ENCODE assay signal across 10 cellular contexts in genomic region chr10:77179015-77179695, GRCh38.
DNase-seq lines count a peak whose midpoint lies in the region; ATAC-seq, FAIRE-seq and TF ChIP-seq lines count a peak whose summit lies in the region.
"Had no signal": no experiment of that assay in that cellular context is flagged by ENCODE, and none has a peak within 500 bp of the region (broad histone marks: within the 10 kb centered on the region; RNA-seq: fewer than 3 reads in every experiment).

No MANE protein-coding gene starts in this region.

- H3K9ac ChIP-seq in K562 (ENCODE audit: insufficient read depth in 1 of 2, low read depth in 2 of 2, low read length in 2 of 2), result no peak overlapping the region

- H3K27ac Mint-ChIP-seq in natural killer cell, result no peak overlapping the region
- H3K27ac Mint-ChIP-seq: activated CD8-positive, alpha-beta T cell treated with anti-CD3 and anti-CD28 coated beads for 36 hours; stimulated activated naive CD8-positive, alpha-beta T cell treated with anti-CD3 and anti-CD28 coated beads, Interleukin-15, Interleukin-2, amounts not matched to agents 100 ng/mL and 50 ng/mL, for 24 hours had no signal

- H3K4me1 Mint-ChIP-seq in natural killer cell, result no peaks in the 10 kb centered on the region

- H3K27me3 Mint-ChIP-seq in natural killer cell (ENCODE audit: low read depth in 2 of 2), result peaks cover 5 to 11% of the 10 kb centered on the region in 2 donors

- H3K79me2 ChIP-seq in K562 (ENCODE audit: control insufficient read depth, insufficient read depth, low read length), result no peaks in the 10 kb centered on the region

- H3K27me3 ChIP-seq in K562 (ENCODE audit: control insufficient read depth in 2 of 2, insufficient read depth in 2 of 2, low read length in 2 of 2) (peaks cover 11 to 17% of the 10 kb centered on the region in 2 experiments; a peak in 4 of 5 replicates), kidney epithelial cell (ENCODE audit: control insufficient read depth, insufficient read depth, low read length) (no peaks in the 10 kb centered on the region), upper lobe of left lung (no peaks in the 10 kb centered on the region)

- FAIRE-seq in K562 (lab: Jason Lieb, UNC), result no peak

- H3K4me2 ChIP-seq in K562 (ENCODE audit: insufficient read depth, low read length), result no peak overlapping the region

- intact Hi-C loops in K562 (cut with micrococcal nuclease) (no loop called here), natural killer cell (cut with micrococcal nuclease) (no loop called here)

- CTCF ChIA-PET in K562 (lab: Yijun Ruan, JAX; ENCODE audit: low intra/inter-chr PET ratio), result interaction anchor here (0.5 kb wide), 1 partner anchor 983 kb away, joined by 3 read pairs; no protein-coding TSS in a partner anchor

- no peak for TF ChIP-seq RAD21 in K562 (CRISPR knock-in tag; conservative IDR thresholded peaks at IDR 0.05 in 1 of 2, IDR thresholded peaks at IDR 0.05 in 1 of 2)

- H3K36me3 ChIP-seq in K562 (ENCODE audit: control insufficient read depth, insufficient read depth, low read length) (no peaks in the 10 kb centered on the region), kidney epithelial cell (ENCODE audit: control insufficient read depth, insufficient read depth, low read length) (no peaks in the 10 kb centered on the region), upper lobe of left lung (no peaks in the 10 kb centered on the region)
- H3K36me3 ChIP-seq: neutrophil had no signal

- TF ChIP-seq EP300 in K562 (IDR thresholded peaks at IDR 0.05; ENCODE audit: low read length) (no peak), upper lobe of left lung (IDR thresholded peaks at IDR 0.05) (no peak)

- 1% methylated on average over 11 of the region's 12 CpGs for WGBS in K562 (ENCODE audit: insufficient coverage, low coverage, missing lambda C conversion rate)
- 66 to 70% methylated on average over 8 to 12 of the region's 12 CpGs for WGBS in upper lobe of left lung, 2 donors

- DNase-seq in HK-2 (ENCODE audit: unreplicated experiment) (peak; percentile 74), K562 (ENCODE audit: extremely low read depth in 1 of 4, low spot score in 3 of 4) (no peak), kidney epithelial cell (ENCODE audit: low read depth) (peak; percentile 75), upper lobe of left lung (no peak), NCI-H510A treated with DMSO at 0.1 percent for 48 hours (lab: John Stamatoyannopoulos, UW) (no peak), natural killer cell (no peak)
- DNase-seq: activated CD8-positive, alpha-beta T cell treated with anti-CD3 and anti-CD28 coated beads for 36 hours had no signal

- in situ Hi-C loops in K562 (cut with MboI), result no loop called here

- no peak overlapping the region for H3K27ac ChIP-seq in K562 (ENCODE audit: extremely low read depth, low read depth, low read length)
- H3K27ac ChIP-seq in upper lobe of left lung, result no peak overlapping the region
- H3K27ac ChIP-seq: neutrophil had no signal

- H3K9me3 ChIP-seq in K562 (replicated peaks; ENCODE audit: control insufficient read depth, insufficient read depth, low read depth, low read length), result no peaks in the 10 kb centered on the region
- H3K9me3 ChIP-seq in upper lobe of left lung, result no peaks in the 10 kb centered on the region
- H3K9me3 ChIP-seq: neutrophil had no signal

- TF ChIP-seq CTCF in K562 (IDR thresholded peaks at IDR 0.05 in 2 of 3, conservative IDR thresholded peaks at IDR 0.05 in 1 of 3; ENCODE audit: insufficient read depth in 2 of 3, low read depth in 1 of 3, low read length in 3 of 3) (no peak), kidney epithelial cell (IDR thresholded peaks at IDR 0.05; ENCODE audit: insufficient read depth, low read length, poor library complexity, severe bottlenecking) (no peak), upper lobe of left lung (IDR thresholded peaks at IDR 0.05) (no peak), natural killer cell (IDR thresholded peaks at IDR 0.05) (no peak)

- H2AFZ ChIP-seq in K562 (ENCODE audit: low read depth, low read length), result no peak overlapping the region

- ATAC-seq in K562 (no peak), upper lobe of left lung (ENCODE audit: low FRiP score in 2 of 2) (peak; percentile 16 to 78), HG02571 (IDR thresholded peaks at IDR 0.05; ENCODE audit: unreplicated experiment) (no peak), natural killer cell (no peak)
- ATAC-seq: activated CD8-positive, alpha-beta T cell treated with anti-CD3 and anti-CD28 coated beads for 36 hours had no signal

- no TSS peak for BruUV-seq in K562 (replicated peaks; lab: Mats Ljungman, UMichigan)

- H3K4me3 ChIP-seq in K562, result no peak overlapping the region
- H3K4me3 ChIP-seq in kidney epithelial cell (ENCODE audit: low read depth, low read length), result no peak overlapping the region
- no peak overlapping the region for H3K4me3 ChIP-seq in upper lobe of left lung

- no peak overlapping the region for H3K4me3 Mint-ChIP-seq in natural killer cell
- H3K4me3 Mint-ChIP-seq: activated CD8-positive, alpha-beta T cell treated with anti-CD3 and anti-CD28 coated beads for 36 hours; stimulated activated naive CD8-positive, alpha-beta T cell treated with anti-CD3 and anti-CD28 coated beads, Interleukin-15, Interleukin-2, amounts not matched to agents 100 ng/mL and 50 ng/mL, for 24 hours had no signal

- H3K9me1 ChIP-seq in K562 (ENCODE audit: control insufficient read depth, insufficient read depth, low read length), result no peaks in the 10 kb centered on the region

- H3K36me3 Mint-ChIP-seq in natural killer cell, result no peaks in the 10 kb centered on the region

- H3K4me1 ChIP-seq in K562 (replicated peaks in 1 of 2; ENCODE audit: control insufficient read depth in 2 of 2, insufficient read depth in 2 of 2, low read length in 2 of 2) (no peaks in the 10 kb centered on the region), upper lobe of left lung (no peaks in the 10 kb centered on the region)

- POLR2A ChIA-PET in K562 (lab: Yijun Ruan, JAX), result interaction anchor here (0.6 kb wide), 1 partner anchor 1931 kb away, joined by 3 read pairs; no protein-coding TSS in a partner anchor

- TF ChIP-seq POLR2A in K562 (conservative IDR thresholded peaks at IDR 0.05) (no peak), upper lobe of left lung (IDR thresholded peaks at IDR 0.05) (no peak)

- H3K9me3 Mint-ChIP-seq in natural killer cell, result no peaks in the 10 kb centered on the region
- H3K9me3 Mint-ChIP-seq: activated CD8-positive, alpha-beta T cell treated with anti-CD3 and anti-CD28 coated beads for 36 hours; stimulated activated naive CD8-positive, alpha-beta T cell treated with anti-CD3 and anti-CD28 coated beads, Interleukin-15, Interleukin-2, amounts not matched to agents 100 ng/mL and 50 ng/mL, for 24 hours had no signal

- H4K20me1 ChIP-seq in K562 (replicated peaks; ENCODE audit: control insufficient read depth, insufficient read depth, low read length), result no peaks in the 10 kb centered on the region; the same call in 1 of the 2 replicates

TF ChIP-seq in K562, 482 proteins besides CTCF, POLR2A, EP300 and RAD21:
- peak; percentile 16 for TF ChIP-seq RBM25 (IDR thresholded peaks at IDR 0.05; ENCODE audit: low read depth, low read length, severe bottlenecking)
- no peak for TF ChIP-seq SREBF1 (IDR thresholded peaks at IDR 0.05; ENCODE audit: borderline replicate concordance, low read depth, low read length)

Comparison
In these comparisons a context has a peak if more than half of its experiments do, and no peak if none do; other contexts are left out.
1. DNase-seq: peak in HK-2 (single experiment) and kidney epithelial cell (single experiment); none in K562 (0 of 4), upper lobe of left lung (0 of 2), NCI-H510A treated with DMSO at 0.1 percent for 48 hours (single experiment) and natural killer cell (single experiment).
2. ATAC-seq: peak in upper lobe of left lung (2 of 2); none in K562 (single experiment), HG02571 (single experiment) and natural killer cell (0 of 3).